8 cellular contexts compared by ENCODE assay signal in the genomic region with DNA sequence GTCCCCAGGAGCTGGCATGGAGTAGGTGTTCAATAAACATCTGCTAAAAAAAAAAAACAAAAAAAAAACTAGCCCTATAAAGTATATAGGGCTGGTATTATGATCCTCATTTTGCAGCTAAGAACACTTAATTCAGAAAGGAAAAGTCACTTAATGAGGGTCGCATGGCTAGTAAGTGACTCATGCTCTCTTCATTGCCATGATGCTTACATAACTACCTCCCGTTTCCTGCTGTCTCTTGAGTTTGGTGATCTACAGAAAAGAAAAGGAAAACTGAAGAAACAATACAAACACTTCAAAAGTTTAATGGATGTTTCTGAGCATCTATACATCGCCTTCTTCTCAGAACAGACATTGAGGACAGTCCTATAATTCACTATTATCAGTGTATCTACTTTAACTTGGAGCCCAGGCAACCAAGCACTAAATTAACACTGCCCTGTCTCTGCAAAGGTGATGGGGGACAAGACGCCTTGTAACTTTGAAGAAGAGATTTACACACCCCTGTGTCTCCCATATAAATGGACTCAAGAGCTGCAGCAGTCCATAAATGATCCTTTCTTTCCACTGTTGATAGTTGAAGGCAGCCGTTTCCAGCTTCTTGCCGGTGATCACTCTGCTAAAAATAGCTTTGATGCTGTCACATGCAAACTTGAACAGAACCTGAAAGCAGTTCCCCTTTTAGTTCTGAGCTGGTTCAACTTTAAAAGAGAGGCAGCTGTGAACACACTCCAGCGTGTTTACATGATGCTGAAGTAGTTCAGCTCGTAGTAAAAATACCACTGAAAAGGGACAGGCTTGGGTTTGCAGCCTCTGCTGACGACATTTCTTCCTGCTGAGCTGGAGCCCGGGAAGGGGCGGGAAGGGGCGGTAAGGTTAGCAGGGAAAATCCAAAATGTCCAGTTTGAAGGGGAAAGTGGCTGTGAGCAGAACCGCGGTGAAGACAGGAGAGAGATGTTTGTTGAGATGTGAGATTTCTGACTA.
DNase-seq lines count a peak whose midpoint lies in the region; ATAC-seq, FAIRE-seq and TF ChIP-seq lines count a peak whose summit lies in the region.

No MANE protein-coding gene starts in this region.

- WGBS in liver, result 55% methylated on average over 14 of the region's 14 CpGs

- FAIRE-seq in D721Med (lab: Jason Lieb, UNC), result no peak

- no peak overlapping the region for H3K4me3 ChIP-seq in liver (ENCODE audit: low read depth in 1 of 3, low read length in 3 of 3)

- no peak for TF ChIP-seq CTCF in GM10248 (IDR thresholded peaks at IDR 0.05; ENCODE audit: control extremely low read depth, extremely low read depth, low read depth, missing control alignments)
- TF ChIP-seq CTCF in liver (IDR thresholded peaks at IDR 0.05; ENCODE audit: low read depth, low read length, missing input control), result no peak
- no peak for TF ChIP-seq CTCF in D721Med (IDR thresholded peaks at IDR 0.05; ENCODE audit: insufficient read depth, missing control alignments)

- POLR2A ChIA-PET in GM10248 (lab: Yijun Ruan, JAX), result interaction anchor here (0.6 to 2.4 kb wide), 4 partner anchors 27 to 240 kb away, joined by 3 to 5 read pairs (median 4); no protein-coding TSS in a partner anchor

- H3K9ac ChIP-seq in liver (ENCODE audit: low read depth in 1 of 2, low read length in 2 of 2), result no peak overlapping the region

- CTCF ChIA-PET in GM10248 (lab: Yijun Ruan, JAX), result interaction anchor here (0.8 to 2.0 kb wide), 10 partner anchors 11 to 68 kb away, joined by 3 to 7 read pairs (median 3); no protein-coding TSS in a partner anchor

- H3K9me3 ChIP-seq in liver (ENCODE audit: control insufficient read depth in 4 of 4, low read length in 3 of 4), result no peaks in the 10 kb centered on the region

- ATAC-seq in GM21529 (IDR thresholded peaks at IDR 0.05; ENCODE audit: unreplicated experiment), result peak; percentile 55

- DNase-seq in GM10248 (ENCODE audit: extremely low spot score) (peak; percentile 72), HT1080 (ENCODE audit: low read depth) (peak; percentile 71), RPMI8226 (peak; percentile 66), stromal cell of bone marrow (ENCODE audit: low read depth) (peak; percentile 74), D721Med (ENCODE audit: insufficient read length, low spot score) (no peak)

- peak; percentile 18 to 40 for TF ChIP-seq RAD21 in liver (IDR thresholded peaks at IDR 0.05)

- H3K36me3 ChIP-seq in liver (ENCODE audit: control insufficient read depth in 4 of 4, insufficient read depth in 3 of 4, low read depth in 1 of 4, low read length in 3 of 4), result no peaks in the 10 kb centered on the region

- peaks cover 6 to 19% (median 8%) of the 10 kb centered on the region in 4 donors for H3K4me1 ChIP-seq in liver (ENCODE audit: control insufficient read depth in 4 of 4, insufficient read depth in 4 of 4, low read length in 3 of 4)

- H3K27me3 ChIP-seq in liver (ENCODE audit: control insufficient read depth in 4 of 4, insufficient read depth in 4 of 4, low read length in 3 of 4), result no peaks in the 10 kb centered on the region

- peak overlapping the region; percentile 78 for H3K27ac ChIP-seq in cingulate gyrus (ENCODE audit: low read depth, low read length)
- peak overlapping the region; percentile 64 to 72 for H3K27ac ChIP-seq in liver (ENCODE audit: low read depth in 1 of 2, low read length in 2 of 2)

TF ChIP-seq in liver, 16 proteins besides CTCF, POLR2A, EP300 and RAD21:
- TF ChIP-seq RXRA (IDR thresholded peaks at IDR 0.05), result peak in 1 of 2 donors; percentile 20
- TF ChIP-seq SP1 (IDR thresholded peaks at IDR 0.05), result peak; percentile 34
- TF ChIP-seq, protein P1, sequence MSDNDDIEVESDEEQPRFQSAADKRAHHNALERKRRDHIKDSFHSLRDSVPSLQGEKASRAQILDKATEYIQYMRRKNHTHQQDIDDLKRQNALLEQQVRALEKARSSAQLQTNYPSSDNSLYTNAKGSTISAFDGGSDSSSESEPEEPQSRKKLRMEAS (IDR thresholded peaks at IDR 0.05), result no peak
- TF ChIP-seq, protein P2, sequence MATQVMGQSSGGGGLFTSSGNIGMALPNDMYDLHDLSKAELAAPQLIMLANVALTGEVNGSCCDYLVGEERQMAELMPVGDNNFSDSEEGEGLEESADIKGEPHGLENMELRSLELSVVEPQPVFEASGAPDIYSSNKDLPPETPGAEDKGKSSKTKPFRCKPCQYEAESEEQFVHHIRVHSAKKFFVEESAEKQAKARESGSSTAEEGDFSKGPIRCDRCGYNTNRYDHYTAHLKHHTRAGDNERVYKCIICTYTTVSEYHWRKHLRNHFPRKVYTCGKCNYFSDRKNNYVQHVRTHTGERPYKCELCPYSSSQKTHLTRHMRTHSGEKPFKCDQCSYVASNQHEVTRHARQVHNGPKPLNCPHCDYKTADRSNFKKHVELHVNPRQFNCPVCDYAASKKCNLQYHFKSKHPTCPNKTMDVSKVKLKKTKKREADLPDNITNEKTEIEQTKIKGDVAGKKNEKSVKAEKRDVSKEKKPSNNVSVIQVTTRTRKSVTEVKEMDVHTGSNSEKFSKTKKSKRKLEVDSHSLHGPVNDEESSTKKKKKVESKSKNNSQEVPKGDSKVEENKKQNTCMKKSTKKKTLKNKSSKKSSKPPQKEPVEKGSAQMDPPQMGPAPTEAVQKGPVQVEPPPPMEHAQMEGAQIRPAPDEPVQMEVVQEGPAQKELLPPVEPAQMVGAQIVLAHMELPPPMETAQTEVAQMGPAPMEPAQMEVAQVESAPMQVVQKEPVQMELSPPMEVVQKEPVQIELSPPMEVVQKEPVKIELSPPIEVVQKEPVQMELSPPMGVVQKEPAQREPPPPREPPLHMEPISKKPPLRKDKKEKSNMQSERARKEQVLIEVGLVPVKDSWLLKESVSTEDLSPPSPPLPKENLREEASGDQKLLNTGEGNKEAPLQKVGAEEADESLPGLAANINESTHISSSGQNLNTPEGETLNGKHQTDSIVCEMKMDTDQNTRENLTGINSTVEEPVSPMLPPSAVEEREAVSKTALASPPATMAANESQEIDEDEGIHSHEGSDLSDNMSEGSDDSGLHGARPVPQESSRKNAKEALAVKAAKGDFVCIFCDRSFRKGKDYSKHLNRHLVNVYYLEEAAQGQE (IDR thresholded peaks at IDR 0.05), result peak; percentile 25
- TF ChIP-seq JUND (IDR thresholded peaks at IDR 0.05), result peak; percentile 8 to 20
- TF ChIP-seq, protein P3, sequence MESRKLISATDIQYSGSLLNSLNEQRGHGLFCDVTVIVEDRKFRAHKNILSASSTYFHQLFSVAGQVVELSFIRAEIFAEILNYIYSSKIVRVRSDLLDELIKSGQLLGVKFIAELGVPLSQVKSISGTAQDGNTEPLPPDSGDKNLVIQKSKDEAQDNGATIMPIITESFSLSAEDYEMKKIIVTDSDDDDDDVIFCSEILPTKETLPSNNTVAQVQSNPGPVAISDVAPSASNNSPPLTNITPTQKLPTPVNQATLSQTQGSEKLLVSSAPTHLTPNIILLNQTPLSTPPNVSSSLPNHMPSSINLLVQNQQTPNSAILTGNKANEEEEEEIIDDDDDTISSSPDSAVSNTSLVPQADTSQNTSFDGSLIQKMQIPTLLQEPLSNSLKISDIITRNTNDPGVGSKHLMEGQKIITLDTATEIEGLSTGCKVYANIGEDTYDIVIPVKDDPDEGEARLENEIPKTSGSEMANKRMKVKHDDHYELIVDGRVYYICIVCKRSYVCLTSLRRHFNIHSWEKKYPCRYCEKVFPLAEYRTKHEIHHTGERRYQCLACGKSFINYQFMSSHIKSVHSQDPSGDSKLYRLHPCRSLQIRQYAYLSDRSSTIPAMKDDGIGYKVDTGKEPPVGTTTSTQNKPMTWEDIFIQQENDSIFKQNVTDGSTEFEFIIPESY (IDR thresholded peaks at IDR 0.05), result no peak
- peak; percentile 55 for TF ChIP-seq NR2F2 (IDR thresholded peaks at IDR 0.05)
TF ChIP-seq in liver: peak in this region for 5.
